8 cellular contexts compared by ENCODE assay signal in the genomic region with DNA sequence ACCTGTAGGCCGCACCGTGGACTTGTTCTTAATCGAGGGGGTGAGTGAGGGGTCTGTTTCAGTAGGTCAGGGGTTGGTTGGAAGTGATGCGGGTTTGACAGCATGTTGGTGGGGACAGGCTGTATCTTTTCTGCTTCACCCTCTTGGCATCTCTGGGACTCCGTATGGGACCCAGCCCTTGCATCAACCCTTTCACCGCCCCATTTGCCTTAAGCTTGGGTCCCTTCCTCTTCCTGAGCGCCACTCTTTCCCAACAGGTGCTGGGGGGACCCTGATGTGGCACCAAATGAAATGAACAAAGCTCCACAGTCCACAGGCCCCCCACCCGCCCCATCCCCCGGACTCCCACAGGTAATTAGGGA. TPM values are rescaled to one million over a fixed set of nuclear protein-coding genes. Genes with fewer than 3 reads are reported as not detected.
DNase-seq lines count a peak whose midpoint lies in the region; ATAC-seq, FAIRE-seq and TF ChIP-seq lines count a peak whose summit lies in the region.

No MANE protein-coding gene starts in this region.

- no peak for ATAC-seq in HG02870 (IDR thresholded peaks at IDR 0.05; ENCODE audit: unreplicated experiment)

- intact Hi-C loops in mammary epithelial cell (cut with micrococcal nuclease), result loop anchor here (1.0 kb wide), 1 partner anchor 47 kb away; no protein-coding TSS in a partner anchor

- H3K9ac ChIP-seq in KMS-11 (peak overlapping the region; percentile 97), mammary epithelial cell (ENCODE audit: insufficient read depth, low read length) (peak overlapping the region; percentile 85), mucosa of stomach (ENCODE audit: low read length) (peak overlapping the region; percentile 98)

- DNase-seq in NCI-H82 (lab: John Stamatoyannopoulos, UW), result peak; percentile 66
- DNase-seq in NCI-H82 treated with DMSO at 0.1 percent for 48 hours (lab: John Stamatoyannopoulos, UW; ENCODE audit: unreplicated experiment), result no peak
- no peak for DNase-seq in mammary epithelial cell
- no peak for DNase-seq in Ammon's horn (ENCODE audit: low spot score)
- no peak for DNase-seq in D721Med (ENCODE audit: insufficient read length, low spot score)

- H3K9me3 ChIP-seq in mammary epithelial cell (replicated peaks; ENCODE audit: insufficient read depth, low read length) (no peaks in the 10 kb centered on the region), mucosa of stomach (ENCODE audit: control insufficient read depth, low read length) (no peaks in the 10 kb centered on the region)

- BruUV-seq in mammary epithelial cell (replicated peaks; lab: Mats Ljungman, UMichigan), result no TSS peak

- H3K36me3 ChIP-seq in KMS-11 (ENCODE audit: insufficient read depth), result peaks cover 14% of the 10 kb centered on the region; the same call in 1 of the 2 replicates
- H3K36me3 ChIP-seq in mammary epithelial cell (ENCODE audit: insufficient read depth, low read length), result peaks cover 13% of the 10 kb centered on the region
- H3K36me3 ChIP-seq in mucosa of stomach (ENCODE audit: control insufficient read depth, insufficient read depth, low read length), result peaks cover 4% of the 10 kb centered on the region

- H2AFZ ChIP-seq in KMS-11 (ENCODE audit: low read depth) (no peak overlapping the region), mammary epithelial cell (ENCODE audit: low read depth, low read length) (no peak overlapping the region)

- peaks cover 37% of the 10 kb centered on the region for H4K20me1 ChIP-seq in KMS-11 (ENCODE audit: insufficient read depth)
- peaks cover 4% of the 10 kb centered on the region for H4K20me1 ChIP-seq in mammary epithelial cell (ENCODE audit: insufficient read depth, low read length)

- TF ChIP-seq CTCF in KMS-11 (conservative IDR thresholded peaks at IDR 0.05; ENCODE audit: low read depth, low read length), result no peak
- TF ChIP-seq CTCF in mammary epithelial cell (conservative IDR thresholded peaks at IDR 0.05 in 1 of 2, IDR thresholded peaks at IDR 0.05 in 1 of 2; ENCODE audit: extremely low read depth in 1 of 2, insufficient read depth in 1 of 2, low read depth in 1 of 2, low read length in 2 of 2), result no peak
- no peak for TF ChIP-seq CTCF in D721Med (IDR thresholded peaks at IDR 0.05; ENCODE audit: insufficient read depth, missing control alignments)

- dilution Hi-C loops in mammary epithelial cell (cut with HindIII; ENCODE audit: low sequenced_read_pairs), result loop anchor here (5.0 kb wide), 1 partner anchor 37 kb away; no protein-coding TSS in a partner anchor

- 3% methylated on average over 6 of the region's 9 CpGs for WGBS in mammary epithelial cell (ENCODE audit: low coverage, missing lambda C conversion rate)

- H3K4me1 ChIP-seq in KMS-11 (ENCODE audit: low read depth, poor library complexity, severe bottlenecking) (peaks cover 49% of the 10 kb centered on the region), mammary epithelial cell (ENCODE audit: insufficient read depth, low read length) (peaks cover 33% of the 10 kb centered on the region), mucosa of stomach (ENCODE audit: control insufficient read depth, insufficient read depth, low read length) (peaks cover 27% of the 10 kb centered on the region)

- H3K4me2 ChIP-seq in KMS-11 (peak overlapping the region; percentile 79), mammary epithelial cell (ENCODE audit: insufficient read depth, low read depth, low read length) (peak overlapping the region; percentile 89)

- H3K27ac ChIP-seq in KMS-11 (peak overlapping the region; percentile 78), mammary epithelial cell (ENCODE audit: insufficient read depth, low read depth, low read length) (peak overlapping the region; percentile 69)

- CTCF ChIA-PET in mammary epithelial cell (lab: Charles Lee; ENCODE audit: low non-redundant PET), result no interaction called here

- H3K27me3 ChIP-seq in KMS-11 (ENCODE audit: insufficient read depth, low read depth), result no peaks in the 10 kb centered on the region
- H3K27me3 ChIP-seq in mammary epithelial cell (ENCODE audit: insufficient read depth, low read length), result no peaks in the 10 kb centered on the region
- no peaks in the 10 kb centered on the region for H3K27me3 ChIP-seq in mucosa of stomach (ENCODE audit: control insufficient read depth, insufficient read depth, low read length)

- in situ Hi-C loops in mammary epithelial cell (cut with MboI; ENCODE audit: low sequenced_read_pairs in 2 of 2), result no loop called here

- H3K4me3 ChIP-seq in KMS-11 (IDR thresholded peaks at IDR 0.05; ENCODE audit: insufficient read depth, low read depth, low read length) (peak overlapping the region; percentile 17), mammary epithelial cell (replicated peaks in 1 of 3; ENCODE audit: insufficient read depth in 1 of 3, low read depth in 2 of 3, low read length in 3 of 3) (peak overlapping the region; percentile 42 to 81 (median 73)), mucosa of stomach (ENCODE audit: low read length) (peak overlapping the region; percentile 88)

- no peak for FAIRE-seq in D721Med (lab: Jason Lieb, UNC)

- H3K79me2 ChIP-seq in KMS-11 (ENCODE audit: insufficient read depth, low read depth), result peaks cover 55% of the 10 kb centered on the region
- H3K79me2 ChIP-seq in mammary epithelial cell (ENCODE audit: insufficient read depth, low read length), result peaks cover 60% of the 10 kb centered on the region

RNA-seq across cellular contexts. Expression of gene EIF4G1, which starts 1.1 kb away (rescaled TPM):
- 100 to 1,000 TPM; 278 to 534 TPM for total RNA-seq in mammary epithelial cell
- 528 TPM for polyA plus RNA-seq in mammary epithelial cell
- polyA minus RNA-seq in mammary epithelial cell, result 785 TPM

RNA-seq across cellular contexts. Expression of gene PSMD2, which starts 16.4 kb away (rescaled TPM):
- total RNA-seq in mammary epithelial cell, result 100 to 1,000 TPM; 276 to 541 TPM
- polyA plus RNA-seq in mammary epithelial cell, result 485 TPM
- 594 TPM for polyA minus RNA-seq in mammary epithelial cell

RNA-seq across cellular contexts. Expression of gene FAM131A, which starts 21.9 kb away (rescaled TPM):
- total RNA-seq in mammary epithelial cell, result 10 to 100 TPM; 10.7 to 15.5 TPM
- 12.1 TPM for polyA plus RNA-seq in mammary epithelial cell
- polyA minus RNA-seq in mammary epithelial cell, result 14.8 TPM

RNA-seq across cellular contexts. Expression of gene ECE2, which starts 39.7 kb away (rescaled TPM):
- under 1 TPM in 1 of 2 donors, not detected in 1; 0.33 TPM for total RNA-seq in mammary epithelial cell
- not detected for polyA plus RNA-seq in mammary epithelial cell
- polyA minus RNA-seq in mammary epithelial cell, result not detected

RNA-seq across cellular contexts. Expression of gene CLCN2, which starts 45.9 kb away (rescaled TPM):
- 10 to 100 TPM in 1 of 2 donors, 1 to 10 TPM in 1; 5.7 to 10.7 TPM for total RNA-seq in mammary epithelial cell
- polyA plus RNA-seq in mammary epithelial cell, result 5.1 TPM
- 6.6 TPM for polyA minus RNA-seq in mammary epithelial cell

Comparison
In these comparisons a context has a peak if more than half of its experiments do, and no peak if none do; other contexts are left out.
1. H3K4me3 ChIP-seq: peak in every context shown above with its lines; median percentile 88 in mucosa of stomach; 73 in mammary epithelial cell; 17 in KMS-11.